ENCODE assay signal across 3 cellular contexts in the genomic region with DNA sequence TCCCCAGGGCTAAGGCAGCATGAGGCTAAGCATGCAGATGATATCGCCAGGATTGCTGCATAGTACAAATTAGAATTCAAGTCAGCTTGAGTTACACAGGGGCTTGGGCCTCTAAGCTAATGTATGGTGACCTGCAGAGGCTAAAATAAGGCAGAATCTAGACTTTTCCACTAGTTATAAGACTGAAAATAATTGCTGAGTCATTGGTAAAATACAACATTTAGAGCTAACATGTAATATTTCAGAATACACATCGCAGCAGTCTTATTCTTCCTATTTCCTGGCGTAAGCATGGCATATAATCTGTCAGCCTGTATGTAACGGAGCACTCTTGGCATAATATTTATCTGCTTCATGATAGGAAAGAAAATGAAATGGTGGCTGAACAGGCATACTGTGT.
TF ChIP-seq lines count a peak whose summit lies in the region.

No MANE protein-coding gene starts in this region.

TF ChIP-seq in HepG2, 621 proteins besides CTCF, POLR2A, EP300 and RAD21:
- TF ChIP-seq NFE2L2 (IDR thresholded peaks at IDR 0.05; ENCODE audit: low read length) (peak; percentile 87), MAFK (conservative IDR thresholded peaks at IDR 0.05 in 1 of 2, IDR thresholded peaks at IDR 0.05 in 1 of 2; ENCODE audit: low read length in 2 of 2) (peak; percentile 56 to 83; a peak in 3 of 4 replicates), MAFF (IDR thresholded peaks at IDR 0.05; ENCODE audit: low read depth, low read length) (peak; percentile 70; the same call in 1 of the 2 replicates), BCL6 (CRISPR knock-in tag; IDR thresholded peaks at IDR 0.05) (no peak)

TF ChIP-seq in IMR-90, 13 proteins besides CTCF, POLR2A, EP300 and RAD21:
- TF ChIP-seq FOS (IDR thresholded peaks at IDR 0.05; ENCODE audit: low read depth, low read length) (no peak), NFE2L2 (IDR thresholded peaks at IDR 0.05; ENCODE audit: low read depth, low read length) (peak; percentile 96), MAFK (IDR thresholded peaks at IDR 0.05; ENCODE audit: low read depth, low read length) (peak; percentile 84)

TF ChIP-seq in K562, 482 proteins besides CTCF, POLR2A, EP300 and RAD21:
- TF ChIP-seq MAFF (IDR thresholded peaks at IDR 0.05; ENCODE audit: low read length) (peak; percentile 53; the same call in 1 of the 2 replicates), MAFK (IDR thresholded peaks at IDR 0.05; ENCODE audit: low read length) (peak; percentile 52; the same call in 1 of the 2 replicates), ZSCAN29 (IDR thresholded peaks at IDR 0.05) (no peak), ZNF316 (IDR thresholded peaks at IDR 0.05) (peak; percentile 56; the same call in 1 of the 2 replicates), C11orf30 (IDR thresholded peaks at IDR 0.05; ENCODE audit: low read depth) (0 out of 2 replicates have a peak, but pooled peaks have one; percentile 11), ARNT (IDR thresholded peaks at IDR 0.05) (no peak), ETS2 (tag; IDR thresholded peaks at IDR 0.05; ENCODE audit: borderline replicate concordance, poor library complexity, severe bottlenecking) (no peak), ZNF445 (CRISPR knock-in tag; IDR thresholded peaks at IDR 0.05; ENCODE audit: low read depth) (no peak), MAFG (tag; conservative IDR thresholded peaks at IDR 0.05) (peak; percentile 73)
- TF ChIP-seq, protein P1, sequence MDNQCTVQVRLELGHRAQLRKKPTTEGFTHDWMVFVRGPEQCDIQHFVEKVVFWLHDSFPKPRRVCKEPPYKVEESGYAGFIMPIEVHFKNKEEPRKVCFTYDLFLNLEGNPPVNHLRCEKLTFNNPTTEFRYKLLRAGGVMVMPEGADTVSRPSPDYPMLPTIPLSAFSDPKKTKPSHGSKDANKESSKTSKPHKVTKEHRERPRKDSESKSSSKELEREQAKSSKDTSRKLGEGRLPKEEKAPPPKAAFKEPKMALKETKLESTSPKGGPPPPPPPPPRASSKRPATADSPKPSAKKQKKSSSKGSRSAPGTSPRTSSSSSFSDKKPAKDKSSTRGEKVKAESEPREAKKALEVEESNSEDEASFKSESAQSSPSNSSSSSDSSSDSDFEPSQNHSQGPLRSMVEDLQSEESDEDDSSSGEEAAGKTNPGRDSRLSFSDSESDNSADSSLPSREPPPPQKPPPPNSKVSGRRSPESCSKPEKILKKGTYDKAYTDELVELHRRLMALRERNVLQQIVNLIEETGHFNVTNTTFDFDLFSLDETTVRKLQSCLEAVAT (IDR thresholded peaks at IDR 0.05): no peak
- TF ChIP-seq, protein P2, sequence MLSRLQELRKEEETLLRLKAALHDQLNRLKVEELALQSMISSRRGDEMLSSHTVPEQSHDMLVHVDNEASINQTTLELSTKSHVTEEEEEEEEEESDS (CRISPR knock-in tag; IDR thresholded peaks at IDR 0.05): no peak
